In genomic region chr2:200352631-200353030, GRCh38 we compare ENCODE assay signal across 11 cellular contexts. TPM values are rescaled to one million over a fixed set of nuclear protein-coding genes. Genes with fewer than 3 reads are reported as not detected.
DNase-seq lines count a peak whose midpoint lies in the region; ATAC-seq, FAIRE-seq and TF ChIP-seq lines count a peak whose summit lies in the region.
"Had no signal": no experiment of that assay in that cellular context is flagged by ENCODE, and none has a peak within 500 bp of the region (broad histone marks: within the 10 kb centered on the region; RNA-seq: fewer than 3 reads in every experiment).

No MANE protein-coding gene starts in this region.

- no peak for FAIRE-seq in H54 (lab: Jason Lieb, UNC)

- peaks cover 0 to 65% (median 49%) of the 10 kb centered on the region in 4 donors for H3K4me1 ChIP-seq in sigmoid colon

- no peaks in the 10 kb centered on the region for H3K9me3 ChIP-seq in sigmoid colon

- no peak for TF ChIP-seq POLR2A in sigmoid colon (IDR thresholded peaks at IDR 0.05)
- no peak for TF ChIP-seq POLR2A in H54 (IDR thresholded peaks at IDR 0.05; ENCODE audit: low read depth, low read length)

- H3K36me3 ChIP-seq in sigmoid colon, result no peaks in the 10 kb centered on the region

- WGBS in sigmoid colon, 2 donors, result 22 to 64% methylated on average over 1 of the region's 1 CpG

- ATAC-seq in GM19035 (IDR thresholded peaks at IDR 0.05; ENCODE audit: unreplicated experiment), result no peak
- ATAC-seq: activated CD8-positive, alpha-beta T cell treated with anti-CD3 and anti-CD28 coated beads for 36 hours had no signal

- peak overlapping the region in 3 of 4 donors; percentile 38 to 75 (median 40) for H3K27ac ChIP-seq in sigmoid colon

- DNase-seq in GM03348 (ENCODE audit: low spot score) (peak; percentile 39), amniotic epithelial cell (ENCODE audit: low read depth) (peak; percentile 70), iris pigment epithelial cell (ENCODE audit: low read depth) (peak; percentile 78), sigmoid colon (no peak), NOMO-1 treated with dmso at 0.1 percent for 144 hours (lab: John Stamatoyannopoulos, UW; ENCODE audit: unreplicated experiment) (no peak), H54 (ENCODE audit: insufficient read length, low spot score) (no peak), KG1 (lab: John Stamatoyannopoulos, UW) (no peak)
- DNase-seq: activated CD8-positive, alpha-beta T cell treated with anti-CD3 and anti-CD28 coated beads for 36 hours; CD4-positive, CD25-positive, alpha-beta regulatory T cell; NCI-H187 had no signal

- no peak for TF ChIP-seq CTCF in sigmoid colon (IDR thresholded peaks at IDR 0.05)

- H3K4me3 ChIP-seq in sigmoid colon, result no peak overlapping the region

- TF ChIP-seq EP300 in sigmoid colon (IDR thresholded peaks at IDR 0.05), result no peak

- H3K27me3 ChIP-seq in sigmoid colon, result no peaks in the 10 kb centered on the region

- intact Hi-C loops in sigmoid colon (cut with DNase I), result no loop called here

RNA-seq across cellular contexts. Expression of gene SPATS2L, which starts 46.1 kb away (rescaled TPM):
- 100 to 1,000 TPM in 2 of 4 donors, 10 to 100 TPM in 2; 63.5 to 153 (median 89.0) TPM for total RNA-seq in sigmoid colon
- polyA plus RNA-seq in sigmoid colon, result 100 to 1,000 TPM; 103 to 305 (median 167) TPM

Comparison
In these comparisons a context has a peak if more than half of its experiments do, and no peak if none do; other contexts are left out.
1. DNase-seq: peak in GM03348 (single experiment), amniotic epithelial cell (single experiment) and iris pigment epithelial cell (single experiment); none in sigmoid colon (single experiment), NOMO-1 treated with dmso at 0.1 percent for 144 hours (single experiment), H54 (single experiment) and KG1 (single experiment).